24 cellular contexts compared by ENCODE assay signal in genomic region chr2:2755990-2756389, GRCh38.
A peak's percentile ranks its signal among the peaks of the same experiment; 100 is the strongest.
DNase-seq lines count a peak whose midpoint lies in the region; ATAC-seq and TF ChIP-seq lines count a peak whose summit lies in the region.
"Had no signal": no experiment of that assay in that cellular context is flagged by ENCODE, and none has a peak within 500 bp of the region (broad histone marks: within the 10 kb centered on the region; RNA-seq: fewer than 3 reads in every experiment).

No MANE protein-coding gene starts in this region.

- TF ChIP-seq CTCF in H9 (conservative IDR thresholded peaks at IDR 0.05) (no peak), foreskin keratinocyte (conservative IDR thresholded peaks at IDR 0.05) (no peak)

- H3K27ac Mint-ChIP-seq in H9, result no peak overlapping the region
- H3K27ac Mint-ChIP-seq in activated CD8-positive, alpha-beta T cell treated with anti-CD3 and anti-CD28 coated beads, Interleukin-2, amount 10 ng/mL, durations not matched to agents 7 days and 5 days, result no peak overlapping the region
- H3K27ac Mint-ChIP-seq: CD14-positive monocyte; CD4-positive, alpha-beta memory T cell; CD4-positive, CD25-positive, alpha-beta regulatory T cell; CD8-positive, alpha-beta memory T cell had no signal

- H3K4me3 ChIP-seq in neuronal stem cell (ENCODE audit: low read length in 2 of 2), result no peak overlapping the region
- H3K4me3 ChIP-seq: BLaER1, GM12878 had no signal

- H3K4me2 ChIP-seq in H9 (ENCODE audit: insufficient read depth, insufficient read length, low read length) (no peak overlapping the region), neuronal stem cell (ENCODE audit: insufficient read depth, low read length, poor library complexity, severe bottlenecking) (no peak overlapping the region)
- H3K4me2 ChIP-seq: BLaER1 had no signal

- no peaks in the 10 kb centered on the region for H4K20me1 ChIP-seq in H9 (ENCODE audit: control insufficient read depth, insufficient read depth, insufficient read length)
- H4K20me1 ChIP-seq: BLaER1 had no signal

- no peak overlapping the region for H3K4ac ChIP-seq in H9 (ENCODE audit: low read depth, low read length)
- H3K4ac ChIP-seq in neuronal stem cell (ENCODE audit: low read length), result peak overlapping the region; percentile 23

- H3T11ph ChIP-seq in H9 (ENCODE audit: low read length), result no peak overlapping the region

- H2AFZ ChIP-seq in H9 (ENCODE audit: low read length) (no peak overlapping the region), neuronal stem cell (ENCODE audit: low read length) (no peak overlapping the region)

- H3K4me3 Mint-ChIP-seq in H9, result no peak overlapping the region
- no peak overlapping the region for H3K4me3 Mint-ChIP-seq in activated CD8-positive, alpha-beta T cell treated with anti-CD3 and anti-CD28 coated beads, Interleukin-2, amount 10 ng/mL, durations not matched to agents 7 days and 5 days
- H3K4me3 Mint-ChIP-seq: CD14-positive monocyte; CD4-positive, alpha-beta memory T cell; CD4-positive, CD25-positive, alpha-beta regulatory T cell; CD8-positive, alpha-beta memory T cell had no signal

- peaks cover 0 to 6% of the 10 kb centered on the region in 2 experiments; a peak in 2 of 4 replicates for H3K4me1 Mint-ChIP-seq in H9
- H3K4me1 Mint-ChIP-seq in activated CD8-positive, alpha-beta T cell treated with anti-CD3 and anti-CD28 coated beads, Interleukin-2, amount 10 ng/mL, durations not matched to agents 7 days and 5 days (ENCODE audit: low read depth), result no peaks in the 10 kb centered on the region
- H3K4me1 Mint-ChIP-seq: CD4-positive, CD25-positive, alpha-beta regulatory T cell; CD8-positive, alpha-beta memory T cell had no signal

- CTCF ChIA-PET in activated CD8-positive, alpha-beta T cell treated with anti-CD3 and anti-CD28 coated beads, Interleukin-2, amount 10 ng/mL, durations not matched to agents 7 days and 5 days (lab: Charles Lee), result no interaction called here

- H3K79me2 ChIP-seq in H9 (ENCODE audit: insufficient read depth, low read length), result no peaks in the 10 kb centered on the region

- H4K8ac ChIP-seq in H9 (replicated peaks; ENCODE audit: insufficient read length, low read depth, low read length) (no peak overlapping the region), neuronal stem cell (ENCODE audit: low read depth, low read length) (no peak overlapping the region)

- no peak overlapping the region for H2BK20ac ChIP-seq in H9 (ENCODE audit: low read depth, low read length, poor library complexity, severe bottlenecking)

- H3K4me1 ChIP-seq in H9 (ENCODE audit: insufficient read depth, low read length) (no peaks in the 10 kb centered on the region), foreskin keratinocyte (no peaks in the 10 kb centered on the region), neuronal stem cell (ENCODE audit: control insufficient read depth in 2 of 2, insufficient read depth in 1 of 2, low read depth in 1 of 2, low read length in 2 of 2) (no peaks in the 10 kb centered on the region)
- H3K4me1 ChIP-seq: BE2C had no signal

- no peak overlapping the region for H3K56ac ChIP-seq in H9 (ENCODE audit: insufficient read length, low read depth, low read length)

- H2AK5ac ChIP-seq in H9 (ENCODE audit: insufficient read length, low read length), result no peak overlapping the region
- peak overlapping the region; percentile 71 for H2AK5ac ChIP-seq in neuronal stem cell (ENCODE audit: low read depth, low read length)

- H2BK5ac ChIP-seq in H9 (ENCODE audit: insufficient read length, low read length) (no peak overlapping the region), neuronal stem cell (ENCODE audit: low read length) (peak overlapping the region; percentile 60)

- H3K79me1 ChIP-seq in H9 (ENCODE audit: insufficient read depth, low read depth, low read length, poor library complexity, severe bottlenecking), result no peaks in the 10 kb centered on the region
- H3K79me1 ChIP-seq in neuronal stem cell (ENCODE audit: low read depth, low read length), result peaks cover 3% of the 10 kb centered on the region

- no peak overlapping the region for H2BK15ac ChIP-seq in H9 (ENCODE audit: low read depth, low read length)
- peak overlapping the region; percentile 45 for H2BK15ac ChIP-seq in neuronal stem cell (ENCODE audit: low read length)

- DNase-seq in H9 (no peak), foreskin keratinocyte (no peak), neuronal stem cell (ENCODE audit: low spot score) (no peak), SHP77 treated with DMSO at 0.1 percent for 48 hours (lab: John Stamatoyannopoulos, UW) (no peak)
- DNase-seq in activated CD8-positive, alpha-beta T cell treated with anti-CD3 and anti-CD28 coated beads, Interleukin-2, amount 10 ng/mL, durations not matched to agents 7 days and 5 days, result no peak
- DNase-seq: 8988T; ACHN; BE2C; C1 segment of cervical spinal cord; CD4-positive, alpha-beta memory T cell; CD4-positive, CD25-positive, alpha-beta regulatory T cell; CD8-positive, alpha-beta memory T cell; COR-L47; DMS 273 treated with DMSO at 0.1 percent for 48 hours; DMS153; DMS53; DMS79; DND-41; EL; GDM1 had no signal

- H3K27me3 ChIP-seq in H9 (ENCODE audit: insufficient read depth, low read length) (no peaks in the 10 kb centered on the region), foreskin keratinocyte (no peaks in the 10 kb centered on the region), neuronal stem cell (ENCODE audit: control insufficient read depth in 3 of 3, insufficient read depth in 3 of 3, low read depth in 1 of 3, low read length in 3 of 3) (no peaks in the 10 kb centered on the region)
- H3K27me3 ChIP-seq: BE2C, BLaER1 had no signal

- peaks cover 11 to 12% (median 11%) of the 10 kb centered on the region in 3 experiments; a peak in 6 of 7 replicates for H3K36me3 Mint-ChIP-seq in H9 (ENCODE audit: insufficient read depth in 1 of 3, low read depth in 3 of 3)
- no peaks in the 10 kb centered on the region for H3K36me3 Mint-ChIP-seq in activated CD8-positive, alpha-beta T cell treated with anti-CD3 and anti-CD28 coated beads, Interleukin-2, amount 10 ng/mL, durations not matched to agents 7 days and 5 days (ENCODE audit: low read depth)
- H3K36me3 Mint-ChIP-seq: CD14-positive monocyte; CD4-positive, alpha-beta memory T cell; CD4-positive, CD25-positive, alpha-beta regulatory T cell; CD8-positive, alpha-beta memory T cell had no signal

- H2BK120ac ChIP-seq in H9 (ENCODE audit: low read depth, low read length, poor library complexity, severe bottlenecking) (no peak overlapping the region), neuronal stem cell (ENCODE audit: low read depth, low read length) (no peak overlapping the region)

- no peak overlapping the region for H4K5ac ChIP-seq in H9 (ENCODE audit: insufficient read length, low read depth, low read length)

- no CpG with 5 or more reads among the region's 5 CpGs for WGBS in H9 (ENCODE audit: extremely low coverage, insufficient read length, low lambda C conversion rate)
- no CpG with 5 or more reads among the region's 5 CpGs for WGBS in neuronal stem cell (ENCODE audit: extremely low coverage in 2 of 2, insufficient read length in 2 of 2, insufficient replicate concordance in 1 of 2), 2 donors

- H3K27ac ChIP-seq in H9 (ENCODE audit: insufficient read length, low read depth, low read length) (no peak overlapping the region), foreskin keratinocyte (no peak overlapping the region), neuronal stem cell (replicated peaks; ENCODE audit: low read length) (no peak overlapping the region)
- H3K27ac ChIP-seq: BLaER1 had no signal

- H3K23ac ChIP-seq in H9 (ENCODE audit: insufficient read length, low read depth, low read length), result no peak overlapping the region
- H3K23ac ChIP-seq in neuronal stem cell (ENCODE audit: low read depth, low read length, poor library complexity), result peak overlapping the region; percentile 8

- H3K18ac ChIP-seq in H9 (ENCODE audit: insufficient read length, low read depth, low read length), result no peak overlapping the region
- H3K18ac ChIP-seq in neuronal stem cell (ENCODE audit: low read length), result peak overlapping the region; percentile 70

- H2BK12ac ChIP-seq in H9 (ENCODE audit: insufficient read length, low read depth, low read length), result no peak overlapping the region
- peak overlapping the region; percentile 24 for H2BK12ac ChIP-seq in neuronal stem cell (ENCODE audit: low read length)

- H3K9me3 ChIP-seq in H9 (ENCODE audit: control insufficient read depth, low read depth, low read length), result peaks cover 8% of the 10 kb centered on the region
- H3K9me3 ChIP-seq in neuronal stem cell (replicated peaks in 1 of 2; ENCODE audit: control insufficient read depth in 2 of 2, insufficient read depth in 1 of 2, low read depth in 1 of 2, low read length in 2 of 2), result peaks cover 0 to 14% of the 10 kb centered on the region in 2 donors
- H3K9me3 ChIP-seq: BE2C had no signal

- H4K91ac ChIP-seq in H9 (ENCODE audit: insufficient read length, low read depth, low read length) (no peak overlapping the region), neuronal stem cell (ENCODE audit: low read depth, low read length, poor library complexity) (no peak overlapping the region)

- POLR2A ChIA-PET in activated CD8-positive, alpha-beta T cell treated with anti-CD3 and anti-CD28 coated beads, Interleukin-2, amount 10 ng/mL, durations not matched to agents 7 days and 5 days (lab: Charles Lee), result no interaction called here

- H3K9ac ChIP-seq in H9 (ENCODE audit: extremely low read depth, insufficient read length, low read length) (no peak overlapping the region), neuronal stem cell (ENCODE audit: low read depth, low read length, poor library complexity) (no peak overlapping the region)
- H3K9ac ChIP-seq: BLaER1 had no signal

- peak; percentile 15 for ATAC-seq in foreskin keratinocyte
- no peak for ATAC-seq in HG03378 (IDR thresholded peaks at IDR 0.05; ENCODE audit: unreplicated experiment)
- no peak for ATAC-seq in activated CD8-positive, alpha-beta T cell treated with anti-CD3 and anti-CD28 coated beads, Interleukin-2, amount 10 ng/mL, durations not matched to agents 7 days and 5 days
- ATAC-seq: GM12878 had no signal

- 0 out of 2 replicates have a peak overlapping the region, but pooled peaks have one; percentile 20 for H3K14ac ChIP-seq in H9 (ENCODE audit: insufficient read depth, low read length)
- peak overlapping the region; percentile 67 for H3K14ac ChIP-seq in neuronal stem cell (ENCODE audit: low read length)

- no peaks in the 10 kb centered on the region for H3K23me2 ChIP-seq in H9 (ENCODE audit: insufficient read length, low read depth, low read length, poor library complexity, severe bottlenecking)

- peaks cover 16% of the 10 kb centered on the region for H3K27me3 Mint-ChIP-seq in H9 (ENCODE audit: low read depth)
- H3K27me3 Mint-ChIP-seq in activated CD8-positive, alpha-beta T cell treated with anti-CD3 and anti-CD28 coated beads, Interleukin-2, amount 10 ng/mL, durations not matched to agents 7 days and 5 days (ENCODE audit: low read depth), result no peaks in the 10 kb centered on the region
- H3K27me3 Mint-ChIP-seq: CD4-positive, CD25-positive, alpha-beta regulatory T cell had no signal

- H3K9me3 Mint-ChIP-seq in H9, result peaks cover 39% of the 10 kb centered on the region in 2 experiments
- peaks cover 8% of the 10 kb centered on the region for H3K9me3 Mint-ChIP-seq in activated CD8-positive, alpha-beta T cell treated with anti-CD3 and anti-CD28 coated beads, Interleukin-2, amount 10 ng/mL, durations not matched to agents 7 days and 5 days (ENCODE audit: insufficient read depth)

- H3K36me3 ChIP-seq in neuronal stem cell (replicated peaks in 1 of 2; ENCODE audit: control insufficient read depth in 2 of 2, insufficient read depth in 2 of 2, low read length in 2 of 2), result no peaks in the 10 kb centered on the region
- H3K36me3 ChIP-seq: BE2C, BLaER1 had no signal
